Comparison of ENCODE assay signal across 19 cellular contexts in the genomic region with DNA sequence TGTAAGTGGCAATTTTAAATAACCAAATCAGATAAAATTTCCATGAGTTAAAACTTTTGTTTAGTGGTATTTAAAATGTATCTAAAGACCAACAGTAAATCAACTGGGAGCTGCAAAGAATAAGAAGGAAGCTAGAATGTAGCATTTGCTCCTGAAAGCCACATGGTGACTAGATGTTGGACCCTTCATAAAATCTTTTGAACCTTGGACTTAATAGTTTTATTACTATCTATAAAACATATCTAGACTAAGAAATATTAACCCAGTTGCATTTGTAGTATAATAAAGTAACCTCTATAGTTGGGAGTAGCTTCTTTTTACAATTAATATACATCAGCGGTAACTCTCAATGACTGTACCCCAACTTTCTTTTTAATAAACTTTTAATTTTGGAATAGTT.
A peak's percentile ranks its signal among the peaks of the same experiment; 100 is the strongest.
DNase-seq lines count a peak whose midpoint lies in the region; ATAC-seq, FAIRE-seq and TF ChIP-seq lines count a peak whose summit lies in the region.
"Had no signal": no experiment of that assay in that cellular context is flagged by ENCODE, and none has a peak within 500 bp of the region (broad histone marks: within the 10 kb centered on the region; RNA-seq: fewer than 3 reads in every experiment).

No MANE protein-coding gene starts in this region.

- H3K27me3 ChIP-seq in right atrium auricular region, result no peaks in the 10 kb centered on the region
- H3K27me3 ChIP-seq in duodenal mucosa (ENCODE audit: control insufficient read depth in 1 of 2, insufficient read depth in 2 of 2, low read length in 2 of 2), result no peaks in the 10 kb centered on the region
- no peaks in the 10 kb centered on the region for H3K27me3 ChIP-seq in gastrocnemius medialis
- H3K27me3 ChIP-seq in CD4-positive, alpha-beta T cell (ENCODE audit: control insufficient read depth, insufficient read depth, low read length), result no peaks in the 10 kb centered on the region

- H3K27me3 Mint-ChIP-seq in CD4-positive, alpha-beta T cell, result no peaks in the 10 kb centered on the region
- H3K27me3 Mint-ChIP-seq: B cell, IgD-negative memory B cell had no signal

- H3K36me3 Mint-ChIP-seq in CD4-positive, alpha-beta T cell (ENCODE audit: low read depth), result peaks cover 85% of the 10 kb centered on the region

- H3K27ac Mint-ChIP-seq in CD4-positive, alpha-beta T cell, result no peak overlapping the region
- H3K27ac Mint-ChIP-seq: B cell; CD8-positive, alpha-beta T cell; IgD-negative memory B cell had no signal

- CTCF ChIA-PET in CD4-positive, alpha-beta T cell (lab: Charles Lee), result no interaction called here

- TF ChIP-seq POLR2A in gastrocnemius medialis (IDR thresholded peaks at IDR 0.05), result no peak

- H3K4me3 Mint-ChIP-seq in CD4-positive, alpha-beta T cell, result no peak overlapping the region
- H3K4me3 Mint-ChIP-seq: B cell; CD8-positive, alpha-beta T cell; IgD-negative memory B cell had no signal

- peaks cover 0 to 30% of the 10 kb centered on the region in 2 donors for H3K4me1 ChIP-seq in right atrium auricular region
- H3K4me1 ChIP-seq in duodenal mucosa (ENCODE audit: control insufficient read depth in 1 of 2, insufficient read depth in 2 of 2, low read length in 2 of 2), result peaks cover 24 to 26% of the 10 kb centered on the region in 2 donors
- H3K4me1 ChIP-seq in gastrocnemius medialis, result peaks cover 28 to 36% of the 10 kb centered on the region in 2 donors

- TF ChIP-seq CTCF in right atrium auricular region (IDR thresholded peaks at IDR 0.05) (no peak), gastrocnemius medialis (IDR thresholded peaks at IDR 0.05 in 4 of 5, conservative IDR thresholded peaks at IDR 0.05 in 1 of 5) (no peak)
- no peak for TF ChIP-seq CTCF in CD4-positive, alpha-beta T cell (IDR thresholded peaks at IDR 0.05)

- H3K4me3 ChIP-seq in right atrium auricular region (no peak overlapping the region), duodenal mucosa (ENCODE audit: low read depth in 1 of 2, low read length in 2 of 2) (peak overlapping the region; percentile 19 to 51), gastrocnemius medialis (no peak overlapping the region)
- H3K4me3 ChIP-seq: GM23248 had no signal

- H3K9me3 Mint-ChIP-seq in CD4-positive, alpha-beta T cell, result no peaks in the 10 kb centered on the region
- H3K9me3 Mint-ChIP-seq: CD8-positive, alpha-beta T cell; IgD-negative memory B cell had no signal

- FAIRE-seq in RCC 7860 (lab: Jason Lieb, UNC), result no peak
- FAIRE-seq: D721Med, GM12891, H54 had no signal

- H3K36me3 ChIP-seq in right atrium auricular region, result peaks cover 40% of the 10 kb centered on the region
- H3K36me3 ChIP-seq in duodenal mucosa (ENCODE audit: control insufficient read depth in 1 of 2, insufficient read depth in 2 of 2, low read length in 2 of 2), result peaks cover 0 to 43% of the 10 kb centered on the region in 2 donors
- H3K36me3 ChIP-seq in gastrocnemius medialis, result peaks cover 0 to 50% of the 10 kb centered on the region in 2 donors

- no peak overlapping the region for H3K9ac ChIP-seq in duodenal mucosa (ENCODE audit: low read depth in 1 of 2, low read length in 2 of 2)
- H3K9ac ChIP-seq: GM23248 had no signal

- in situ Hi-C loops in gastrocnemius medialis (cut with MboI; ENCODE audit: low sequenced_read_pairs in 4 of 4), result no loop called here

- POLR2A ChIA-PET in CD4-positive, alpha-beta T cell (lab: Charles Lee), result no interaction called here

- no peaks in the 10 kb centered on the region for H3K4me1 Mint-ChIP-seq in CD4-positive, alpha-beta T cell (ENCODE audit: low read depth)
- H3K4me1 Mint-ChIP-seq: B cell had no signal

- no peak for DNase-seq in right atrium auricular region (ENCODE audit: low spot score)
- no peak for DNase-seq in Right ventricle myocardium inferior (ENCODE audit: missing footprints)
- no peak for DNase-seq in gastrocnemius medialis
- no peak for DNase-seq in RCC 7860 (ENCODE audit: low spot score)
- DNase-seq in CD4-positive, alpha-beta T cell, result no peak
- DNase-seq: CD8-positive, alpha-beta T cell; COR-L47; DMS153; DMS79 treated with DMSO at 0.1 percent for 48 hours; EL; GM23248 had no signal

- H3K27ac ChIP-seq in right atrium auricular region (peak overlapping the region; percentile 48 to 93), duodenal mucosa (ENCODE audit: low read depth, low read length) (no peak overlapping the region), gastrocnemius medialis (peak overlapping the region; percentile 79 to 90 (median 87))
- no peak overlapping the region for H3K27ac ChIP-seq in CD4-positive, alpha-beta T cell (ENCODE audit: low read depth, low read length)
- H3K27ac ChIP-seq: GM23248 had no signal

- no peak for ATAC-seq in Right ventricle myocardium inferior
- ATAC-seq in gastrocnemius medialis, result no peak
- ATAC-seq in HG02840 (IDR thresholded peaks at IDR 0.05; ENCODE audit: low FRiP score, unreplicated experiment), result no peak
- ATAC-seq in CD4-positive, alpha-beta T cell (ENCODE audit: poor library complexity), result no peak
- ATAC-seq: CD8-positive, alpha-beta T cell; HCT116 had no signal

- H3K9me3 ChIP-seq in right atrium auricular region, result no peaks in the 10 kb centered on the region
- H3K9me3 ChIP-seq in duodenal mucosa (ENCODE audit: control insufficient read depth in 1 of 2, low read length in 2 of 2), result no peaks in the 10 kb centered on the region
- H3K9me3 ChIP-seq in gastrocnemius medialis, result no peaks in the 10 kb centered on the region
- H3K9me3 ChIP-seq in CD4-positive, alpha-beta T cell (ENCODE audit: control insufficient read depth, low read length), result no peaks in the 10 kb centered on the region

- intact Hi-C loops in Right ventricle myocardium inferior (cut with DNase I), result loop anchor here (5.0 kb wide), 1 partner anchor 38 kb away; no protein-coding TSS in a partner anchor
- intact Hi-C loops in gastrocnemius medialis (cut with DNase I; ENCODE audit: low total_unique reads), result loop anchor here (5.0 kb wide), 3 partner anchors 38 to 73 kb away; a partner anchor contains a TSS
- intact Hi-C loops in CD4-positive, alpha-beta T cell (cut with DNase I, micrococcal nuclease), result no loop called here

Comparison
In these comparisons a context has a peak if more than half of its experiments do, and no peak if none do; other contexts are left out.
1. H3K27ac ChIP-seq: peak in right atrium auricular region (2 of 2) and gastrocnemius medialis (4 of 4); none in duodenal mucosa (single experiment) and CD4-positive, alpha-beta T cell (single experiment).
2. H3K4me3 ChIP-seq: peak in duodenal mucosa (2 of 2); none in right atrium auricular region (0 of 2) and gastrocnemius medialis (0 of 4).
3. intact Hi-C loops: an anchor here in Right ventricle myocardium inferior (5.0 kb wide) and gastrocnemius medialis (5.0 kb wide); none called in CD4-positive, alpha-beta T cell.